9 cellular contexts compared by ENCODE assay signal in the genomic region with DNA sequence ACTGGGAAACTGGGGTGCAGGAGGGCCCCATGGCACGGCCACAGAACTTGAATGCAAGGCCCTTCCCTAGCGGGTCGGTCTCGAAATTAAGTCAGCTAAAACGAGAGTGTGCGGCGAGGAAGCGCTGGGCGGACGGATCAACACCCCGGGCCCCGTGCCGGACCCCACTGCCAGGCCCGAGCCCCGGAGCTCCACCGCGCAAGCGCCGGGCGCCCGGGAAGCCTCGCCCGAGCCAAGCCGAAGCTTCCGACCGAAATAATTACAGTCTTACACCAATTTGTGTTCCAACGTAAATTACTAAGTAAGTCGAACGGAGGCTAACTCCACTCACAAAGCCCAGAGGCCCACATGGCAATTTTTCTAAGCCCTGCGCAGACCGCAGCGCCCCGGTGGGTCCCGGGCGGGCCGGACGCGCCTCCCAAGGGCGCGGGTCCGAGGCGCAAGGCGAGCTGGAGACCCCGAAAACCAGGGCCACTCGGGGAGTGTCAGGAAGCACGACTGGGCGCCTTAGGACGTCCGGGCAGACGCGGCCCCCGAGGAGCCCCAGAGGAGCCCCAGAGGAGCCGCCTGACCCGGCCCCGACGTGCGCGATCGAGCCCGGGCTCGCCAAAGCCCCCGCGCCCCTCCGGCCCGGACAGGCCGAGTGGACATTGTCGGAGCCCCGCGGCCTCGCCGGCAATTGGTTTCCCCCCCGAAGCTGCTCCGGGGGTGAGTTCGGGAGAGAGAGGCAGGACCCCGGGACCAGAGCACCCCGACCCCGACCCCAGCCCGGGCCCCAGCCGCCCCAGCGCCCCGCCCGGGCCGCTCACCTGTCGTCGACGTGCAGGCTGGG. TPM values are rescaled to one million over a fixed set of nuclear protein-coding genes. Genes with fewer than 3 reads are reported as not detected.
DNase-seq lines count a peak whose midpoint lies in the region; ATAC-seq and TF ChIP-seq lines count a peak whose summit lies in the region.
"Had no signal": no experiment of that assay in that cellular context is flagged by ENCODE, and none has a peak within 500 bp of the region (broad histone marks: within the 10 kb centered on the region; RNA-seq: fewer than 3 reads in every experiment).

No MANE protein-coding gene starts in this region.

- peak overlapping the region; percentile 15 for H3K4me3 Mint-ChIP-seq in activated B cell treated with CpG ODN at 0.5 μM for 24 hours

- H3K27ac Mint-ChIP-seq in activated B cell treated with CpG ODN at 0.5 μM for 24 hours: no peak overlapping the region

- H3K27me3 Mint-ChIP-seq in activated B cell treated with CpG ODN at 0.5 μM for 24 hours: peaks cover 80% of the 10 kb centered on the region

- TF ChIP-seq CTCF in HCT116 (IDR thresholded peaks at IDR 0.05 in 2 of 3, conservative IDR thresholded peaks at IDR 0.05 in 1 of 3; ENCODE audit: borderline replicate concordance in 1 of 3, insufficient read depth in 1 of 3, low read depth in 2 of 3, low read length in 2 of 3) (no peak), activated B cell treated with CpG ODN at 0.5 μM for 24 hours (IDR thresholded peaks at IDR 0.05) (no peak)

- H3K4me3 ChIP-seq in HCT116 (replicated peaks in 1 of 2; ENCODE audit: low read depth in 1 of 2, low read length in 2 of 2) (peak overlapping the region; percentile 74 to 81), iPS-11a (ENCODE audit: low read depth, low read length) (peak overlapping the region; percentile 50), skeletal muscle cell (ENCODE audit: low read depth, low read length) (peak overlapping the region; percentile 46)

- peaks cover 30% of the 10 kb centered on the region for H3K4me1 Mint-ChIP-seq in activated B cell treated with CpG ODN at 0.5 μM for 24 hours

- POLR2A ChIA-PET in HCT116 (lab: Charles Lee) (interaction anchor here (1.0 kb wide), 1 partner anchor 12 kb away, joined by 4 read pairs; no protein-coding TSS in a partner anchor), activated B cell treated with CpG ODN at 0.5 μM for 24 hours (lab: Charles Lee) (no interaction called here)

- no peak overlapping the region for H2AFZ ChIP-seq in HCT116 (ENCODE audit: low read depth, low read length, poor library complexity, severe bottlenecking)

- ATAC-seq in HCT116 (peak; percentile 20), activated B cell treated with CpG ODN at 0.5 μM for 24 hours (ENCODE audit: low read depth) (no peak), HG02642 (IDR thresholded peaks at IDR 0.05; ENCODE audit: poor library complexity, unreplicated experiment) (no peak)

- in situ Hi-C loops in G401 (cut with HindIII; ENCODE audit: low sequenced_read_pairs): no loop called here

- no peaks in the 10 kb centered on the region for H3K9me3 ChIP-seq in HCT116 (ENCODE audit: control insufficient read depth in 1 of 2, insufficient read depth in 1 of 2, low read depth in 1 of 2, low read length in 2 of 2)

- H4K20me1 ChIP-seq in HCT116 (ENCODE audit: insufficient read depth): peaks cover 5% of the 10 kb centered on the region; the same call in 1 of the 2 replicates

- TF ChIP-seq POLR2A in HCT116 (IDR thresholded peaks at IDR 0.05; ENCODE audit: borderline replicate concordance, extremely low read depth, insufficient read depth, insufficient read length): no peak

- intact Hi-C loops in HCT116 (cut with micrococcal nuclease): loop anchor here (5.0 kb wide), 1 partner anchor 89 kb away; no protein-coding TSS in a partner anchor
- intact Hi-C loops in activated B cell treated with CpG ODN at 0.5 μM for 24 hours (cut with micrococcal nuclease): loop anchor here (5.0 kb wide), 1 partner anchor 484 kb away; no protein-coding TSS in a partner anchor

- no peak for TF ChIP-seq RAD21 in HCT116 (IDR thresholded peaks at IDR 0.05; ENCODE audit: low read depth)

- RAD21 ChIA-PET in HCT116 (lab: Charles Lee; ENCODE audit: low non-redundant PET in 1 of 2, low total read pairs in 2 of 2, uncharacterized antibody in 2 of 2, unreplicated experiment in 2 of 2): interaction anchor here in 1 of 2 experiments (1.0 to 1.3 kb wide), 2 partner anchors 12 to 103 kb away, joined by 3 read pairs; no protein-coding TSS in a partner anchor

- CTCF ChIA-PET in HCT116 (lab: Charles Lee) (interaction anchor here (2.6 to 3.9 kb wide), 2 partner anchors 12 to 154 kb away, joined by 16 to 28 read pairs; no protein-coding TSS in a partner anchor), activated B cell treated with CpG ODN at 0.5 μM for 24 hours (lab: Charles Lee) (no interaction called here)

- H3K36me3 Mint-ChIP-seq in activated B cell treated with CpG ODN at 0.5 μM for 24 hours (ENCODE audit: low read depth): no peaks in the 10 kb centered on the region

- H3K9ac ChIP-seq in HCT116 (ENCODE audit: low read length): peak overlapping the region; percentile 83

- no peaks in the 10 kb centered on the region; a peak in 1 of 4 replicates for H3K36me3 ChIP-seq in HCT116 (ENCODE audit: control insufficient read depth in 1 of 2, insufficient read depth in 2 of 2, low read length in 2 of 2)

- DNase-seq in HCT116 (ENCODE audit: low read depth, low spot score): no peak
- no peak for DNase-seq in activated B cell treated with CpG ODN at 0.5 μM for 24 hours
- DNase-seq in skeletal muscle cell (ENCODE audit: low read depth): no peak
- DNase-seq in OCI-M2 (lab: John Stamatoyannopoulos, UW; ENCODE audit: unreplicated experiment): no peak
- no peak for DNase-seq in G401 (ENCODE audit: low spot score)
- DNase-seq: NCI-H1436 treated with DMSO at 0.1 percent for 48 hours had no signal

- H3K4me2 ChIP-seq in HCT116 (ENCODE audit: low read length): peak overlapping the region; percentile 94

- H3K9me2 ChIP-seq in HCT116 (ENCODE audit: insufficient read depth): no peaks in the 10 kb centered on the region

- no TSS peak for BruUV-seq in HCT116 (replicated peaks; lab: Mats Ljungman, UMichigan)

- no peaks in the 10 kb centered on the region for H3K9me3 Mint-ChIP-seq in activated B cell treated with CpG ODN at 0.5 μM for 24 hours
- H3K9me3 Mint-ChIP-seq: neural crest cell had no signal

- peaks cover 53% of the 10 kb centered on the region for H3K79me2 ChIP-seq in HCT116 (ENCODE audit: insufficient read depth, low read length)

- H3K27me3 ChIP-seq in HCT116 (ENCODE audit: insufficient read depth, low read length): peaks cover 21% of the 10 kb centered on the region

- peak overlapping the region; percentile 60; the same call in 1 of the 2 replicates for H3K27ac ChIP-seq in HCT116 (ENCODE audit: low read depth, low read length)

- peaks cover 33 to 51% of the 10 kb centered on the region in 2 experiments for H3K4me1 ChIP-seq in HCT116 (ENCODE audit: control insufficient read depth in 1 of 2, insufficient read depth in 2 of 2, low read length in 2 of 2)

TF ChIP-seq in HCT116, 20 proteins besides CTCF, POLR2A, EP300 and RAD21:
- TF ChIP-seq SP1 (IDR thresholded peaks at IDR 0.05; ENCODE audit: low read depth): no peak
- 0 out of 2 replicates have a peak, but pooled peaks have one; percentile 69 for TF ChIP-seq ZFX (IDR thresholded peaks at IDR 0.05)

RNA-seq across cellular contexts. Expression of a gene that starts 0.6 kb away (rescaled TPM):
- total RNA-seq in HCT116 (2021; ENCODE audit: unreplicated experiment): 9.9 TPM
- 8.2 and 11.1 TPM in 2 replicates for polyA plus RNA-seq in HCT116 (2012)
- total RNA-seq in activated B cell treated with CpG ODN at 0.5 μM for 24 hours: 0.07 TPM in 1 of 2 replicates, not detected in the other
- 0.06 TPM in 1 of 2 replicates, not detected in the other for total RNA-seq in G401 (2014; rRNA removed; shearing (Covaris generic))
- total RNA-seq: neural crest cell had no signal

Comparison
In these comparisons a context has a peak if more than half of its experiments do, and no peak if none do; other contexts are left out.
1. RNA of a gene that starts 0.6 kb away (total RNA-seq): 9.9 TPM in HCT116 (single experiment); 0.07 TPM in activated B cell treated with CpG ODN at 0.5 μM for 24 hours and 0.06 TPM in G401; every median in the first group is over 10 times any median in the second.
2. Peak in every context shown above with its lines, with median percentiles within 50 percentile points of each other: H3K4me3 ChIP-seq.